19 cellular contexts compared by ENCODE assay signal in the genomic region with DNA sequence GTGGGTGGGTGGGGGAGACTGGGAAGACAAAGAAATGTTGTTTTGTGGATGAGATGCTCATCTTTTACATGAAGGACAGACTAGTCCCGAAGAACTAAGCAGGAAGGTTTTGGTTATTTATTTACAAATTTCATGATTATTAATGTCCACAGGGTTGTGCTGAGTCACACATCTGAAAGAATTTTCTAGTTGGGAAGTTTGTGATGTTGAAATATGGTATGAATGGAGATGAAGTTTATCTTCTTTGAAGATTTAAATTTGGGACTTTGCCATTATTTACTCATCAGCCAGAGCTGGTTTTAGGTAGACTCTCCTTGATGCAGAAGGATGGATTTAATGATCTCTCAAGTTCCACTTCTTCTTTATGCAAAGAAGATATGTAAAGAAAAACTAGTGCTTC.
DNase-seq lines count a peak whose midpoint lies in the region; ATAC-seq and TF ChIP-seq lines count a peak whose summit lies in the region.
"Had no signal": no experiment of that assay in that cellular context is flagged by ENCODE, and none has a peak within 500 bp of the region (broad histone marks: within the 10 kb centered on the region; RNA-seq: fewer than 3 reads in every experiment).

No MANE protein-coding gene starts in this region.

- no peaks in the 10 kb centered on the region for H3K4me1 Mint-ChIP-seq in CD14-positive monocyte
- no peaks in the 10 kb centered on the region for H3K4me1 Mint-ChIP-seq in activated naive CD4-positive, alpha-beta T cell treated with anti-CD3 and anti-CD28 coated beads, Interleukin-2, amount 10 ng/mL, durations not matched to agents 7 days and 5 days

- H3K4me1 ChIP-seq in PC-3 (ENCODE audit: insufficient read depth, low read length): peaks cover 7% of the 10 kb centered on the region; the same call in 1 of the 2 replicates
- H3K4me1 ChIP-seq: BE2C, SJSA1 had no signal

- H2AFZ ChIP-seq in PC-3 (ENCODE audit: low read length): no peak overlapping the region

- no peaks in the 10 kb centered on the region for H3K9me3 ChIP-seq in PC-3 (ENCODE audit: low read length)
- H3K9me3 ChIP-seq: BE2C, MG63, SJSA1 had no signal

- no peak overlapping the region for H3K27ac Mint-ChIP-seq in CD14-positive monocyte
- no peak overlapping the region for H3K27ac Mint-ChIP-seq in activated naive CD4-positive, alpha-beta T cell treated with anti-CD3 and anti-CD28 coated beads, Interleukin-2, amount 10 ng/mL, durations not matched to agents 7 days and 5 days

- H3K27ac ChIP-seq in PC-3 (ENCODE audit: low read length): no peak overlapping the region
- H3K27ac ChIP-seq: SJSA1 had no signal

- H3K79me2 ChIP-seq in PC-3 (ENCODE audit: low read length): no peaks in the 10 kb centered on the region

- H3K4me3 ChIP-seq in PC-3 (ENCODE audit: low read length): no peak overlapping the region
- no peak overlapping the region for H3K4me3 ChIP-seq in fibroblast of villous mesenchyme (ENCODE audit: low read depth, low read length)
- H3K4me3 ChIP-seq: K562, MG63, SJSA1 had no signal

- H3K9me3 Mint-ChIP-seq in CD14-positive monocyte: no peaks in the 10 kb centered on the region
- H3K9me3 Mint-ChIP-seq in activated naive CD4-positive, alpha-beta T cell treated with anti-CD3 and anti-CD28 coated beads, Interleukin-2, amount 10 ng/mL, durations not matched to agents 7 days and 5 days: no peaks in the 10 kb centered on the region

- no peaks in the 10 kb centered on the region for H3K36me3 ChIP-seq in PC-3 (ENCODE audit: low read depth, low read length)
- H3K36me3 ChIP-seq: BE2C, MG63, SJSA1 had no signal

- CTCF ChIA-PET in PC-3 (lab: Charles Lee): no interaction called here
- CTCF ChIA-PET in activated naive CD4-positive, alpha-beta T cell treated with anti-CD3 and anti-CD28 coated beads, Interleukin-2, amount 10 ng/mL, durations not matched to agents 7 days and 5 days (lab: Charles Lee): no interaction called here

- intact Hi-C loops in PC-3 (cut with micrococcal nuclease): no loop called here
- intact Hi-C loops in CD14-positive monocyte (cut with micrococcal nuclease): no loop called here

- peak; percentile 24 for DNase-seq in ELR (ENCODE audit: low read depth)
- peak; percentile 48 for DNase-seq in PC-3
- peak; percentile 27 for DNase-seq in fibroblast of villous mesenchyme (ENCODE audit: low read depth)
- DNase-seq in GF-D8 (lab: John Stamatoyannopoulos, UW): no peak
- no peak for DNase-seq in CD14-positive monocyte (ENCODE audit: low spot score)
- no peak for DNase-seq in NCI-H146 (lab: John Stamatoyannopoulos, UW)
- DNase-seq in activated naive CD4-positive, alpha-beta T cell treated with anti-CD3 and anti-CD28 coated beads, Interleukin-2, amount 10 ng/mL, durations not matched to agents 7 days and 5 days: no peak
- DNase-seq: BE2C, Calu3, DMS79 treated with DMSO at 0.1 percent for 48 hours, MG63, NCI-H1694, NCI-H2029 treated with DMSO at 0.1 percent for 48 hours, NCI-H2227 treated with DMSO at 0.1 percent for 48 hours, Right ventricle myocardium superior, RPMI8226 had no signal

- TF ChIP-seq CTCF in PC-3 (conservative IDR thresholded peaks at IDR 0.05; ENCODE audit: low read depth, low read length): no peak
- no peak for TF ChIP-seq CTCF in fibroblast of villous mesenchyme (IDR thresholded peaks at IDR 0.05; ENCODE audit: insufficient read depth, low read depth, low read length)
- no peak for TF ChIP-seq CTCF in CD14-positive monocyte (IDR thresholded peaks at IDR 0.05)

- no peaks in the 10 kb centered on the region for H3K27me3 ChIP-seq in PC-3 (ENCODE audit: low read length)
- H3K27me3 ChIP-seq: BE2C, MG63, SJSA1 had no signal

- H3F3A ChIP-seq in PC-3 (ENCODE audit: low read length, unreplicated experiment): no peaks in the 10 kb centered on the region

- POLR2A ChIA-PET in PC-3 (lab: Charles Lee; ENCODE audit: unreplicated experiment): no interaction called here

- H3K4me2 ChIP-seq in PC-3 (ENCODE audit: low read length): no peak overlapping the region

- H4K20me1 ChIP-seq in PC-3 (ENCODE audit: low read length): no peaks in the 10 kb centered on the region

- H3K4me3 Mint-ChIP-seq in CD14-positive monocyte: no peak overlapping the region
- no peak overlapping the region for H3K4me3 Mint-ChIP-seq in activated naive CD4-positive, alpha-beta T cell treated with anti-CD3 and anti-CD28 coated beads, Interleukin-2, amount 10 ng/mL, durations not matched to agents 7 days and 5 days

- no peaks in the 10 kb centered on the region for H3K36me3 Mint-ChIP-seq in CD14-positive monocyte
- no peaks in the 10 kb centered on the region for H3K36me3 Mint-ChIP-seq in activated naive CD4-positive, alpha-beta T cell treated with anti-CD3 and anti-CD28 coated beads, Interleukin-2, amount 10 ng/mL, durations not matched to agents 7 days and 5 days

- no peak for ATAC-seq in PC-3
- ATAC-seq: HepG2, K562 had no signal

- no peaks in the 10 kb centered on the region for H3K9me2 ChIP-seq in PC-3 (replicated peaks; ENCODE audit: low read length)

- no peak overlapping the region for H3K9ac ChIP-seq in PC-3 (ENCODE audit: low read length)

- peaks cover 0 to 4% (median 2%) of the 10 kb centered on the region in 3 donors for H3K27me3 Mint-ChIP-seq in CD14-positive monocyte (ENCODE audit: low read depth in 3 of 3)
- no peaks in the 10 kb centered on the region for H3K27me3 Mint-ChIP-seq in activated naive CD4-positive, alpha-beta T cell treated with anti-CD3 and anti-CD28 coated beads, Interleukin-2, amount 10 ng/mL, durations not matched to agents 7 days and 5 days

- BruUV-seq in PC-3 (replicated peaks; lab: Mats Ljungman, UMichigan): no TSS peak

Comparison
In these comparisons a context has a peak if more than half of its experiments do, and no peak if none do; other contexts are left out.
1. DNase-seq: peak in ELR (single experiment), PC-3 (single experiment) and fibroblast of villous mesenchyme (single experiment); none in GF-D8 (single experiment), CD14-positive monocyte (single experiment), NCI-H146 (single experiment) and activated naive CD4-positive, alpha-beta T cell treated with anti-CD3 and anti-CD28 coated beads, Interleukin-2, amount 10 ng/mL, durations not matched to agents 7 days and 5 days (single experiment).